In the genomic region with DNA sequence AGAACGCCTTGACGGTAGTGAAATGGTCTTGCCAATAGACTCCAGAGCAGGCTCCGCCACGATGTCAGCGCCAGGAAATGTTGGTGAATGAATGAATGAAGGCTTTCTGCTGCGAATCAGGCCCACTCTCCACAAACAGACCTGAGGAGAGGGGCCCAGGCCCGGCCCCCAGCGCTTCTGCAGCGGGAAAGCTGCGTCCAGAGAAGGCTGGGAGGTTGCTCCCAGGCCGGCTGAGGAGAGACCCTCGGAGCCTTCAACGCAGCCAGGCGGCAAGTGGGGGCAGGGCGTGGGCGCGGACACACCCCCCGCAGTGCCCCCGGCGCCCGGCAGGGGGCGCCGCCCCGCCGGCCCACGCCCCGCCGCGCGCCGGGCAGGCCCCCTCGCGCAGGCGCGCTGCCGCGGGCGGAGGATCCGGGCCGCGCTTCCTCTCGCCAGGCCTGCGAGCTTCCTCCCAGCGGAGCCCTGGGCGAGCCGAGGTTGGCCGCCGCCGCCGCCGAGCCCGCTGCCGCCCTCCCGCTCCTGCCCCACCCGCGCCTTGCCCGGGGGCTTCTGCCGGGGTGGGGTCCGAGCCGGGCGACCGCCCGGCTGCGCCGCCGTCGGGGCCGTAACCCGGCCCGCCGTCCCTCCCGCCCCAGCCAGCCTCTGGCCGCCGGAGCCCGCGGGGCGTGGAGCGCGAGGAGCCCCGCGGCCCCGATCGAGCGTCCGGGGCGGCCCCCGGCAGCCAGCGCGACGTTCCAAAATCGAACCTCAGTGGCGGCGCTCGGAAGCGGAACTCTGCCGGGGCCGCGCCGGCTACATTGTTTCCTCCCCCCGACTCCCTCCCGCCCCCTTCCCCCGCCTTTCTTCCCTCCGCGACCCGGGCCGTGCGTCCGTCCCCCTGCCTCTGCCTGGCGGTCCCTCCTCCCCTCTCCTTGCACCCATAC, we compare ENCODE assay signal across 8 cellular contexts. TPM values are rescaled to one million over a fixed set of nuclear protein-coding genes. Genes with fewer than 3 reads are reported as not detected.
A peak's percentile ranks its signal among the peaks of the same experiment; 100 is the strongest.
DNase-seq lines count a peak whose midpoint lies in the region; ATAC-seq and TF ChIP-seq lines count a peak whose summit lies in the region.

A gene (plus strand): TSS at position 408 of the 923 bp plus-strand sequence. CDS start 16,218 bp downstream, outside the sequence.

- peak within 1 kb of the TSS; percentile 76 for H2BK15ac ChIP-seq in mesenchymal stem cell (ENCODE audit: low read depth, poor library complexity, severe bottlenecking)

- H2AK5ac ChIP-seq in mesenchymal stem cell (ENCODE audit: low read length, severe bottlenecking): no peak within 1 kb of the TSS

- H2BK120ac ChIP-seq in mesenchymal stem cell (ENCODE audit: low read depth, low read length): peak within 1 kb of the TSS; percentile 80

- peak within 1 kb of the TSS in 1 of 2 experiments; percentile 66 for H3K23ac ChIP-seq in mesenchymal stem cell (ENCODE audit: low read length in 2 of 2)

- peak; percentile 78 to 81 (median 78) for DNase-seq in NCI-H1417 (lab: John Stamatoyannopoulos, UW)
- no peak for DNase-seq in NCI-H1417 treated with DMSO at 0.1 percent for 48 hours (lab: John Stamatoyannopoulos, UW)
- peak; percentile 78 for DNase-seq in NCI-H82 (lab: John Stamatoyannopoulos, UW)
- DNase-seq in activated CD8-positive, alpha-beta memory T cell treated with anti-CD3 and anti-CD28 coated beads, Interleukin-2, amount 10 ng/mL, durations not matched to agents 7 days and 5 days: peak; percentile 84
- DNase-seq in endodermal cell: peak; percentile 83
- DNase-seq in mesenchymal stem cell: peak; percentile 50
- DNase-seq in stimulated activated CD8-positive, alpha-beta memory T cell treated with anti-CD3 and anti-CD28 coated beads, Interleukin-4, amount 100 ng/mL, for 1 hour (ENCODE audit: low read depth in 2 of 2, low spot score in 1 of 2): peak; percentile 52 to 61

- H3K36me3 ChIP-seq in endodermal cell (ENCODE audit: control insufficient read depth, insufficient read depth, low read length) (peaks cover 10% of the 10 kb centered on the region), mesenchymal stem cell (ENCODE audit: control insufficient read depth in 1 of 2, insufficient read depth in 2 of 2, low read depth in 1 of 2, low read length in 2 of 2) (peaks cover 0 to 7% of the 10 kb centered on the region in 2 experiments)

- H2BK5ac ChIP-seq in mesenchymal stem cell (ENCODE audit: low read depth, low read length, poor library complexity, severe bottlenecking): peak within 1 kb of the TSS; percentile 83

- peaks cover 64% of the 10 kb centered on the region for H3K4me1 Mint-ChIP-seq in activated CD8-positive, alpha-beta memory T cell treated with anti-CD3 and anti-CD28 coated beads, Interleukin-2, amount 10 ng/mL, durations not matched to agents 7 days and 5 days
- peaks cover 33% of the 10 kb centered on the region for H3K4me1 Mint-ChIP-seq in endodermal cell

- no peaks in the 10 kb centered on the region for H3K27me3 ChIP-seq in endodermal cell (ENCODE audit: control insufficient read depth, insufficient read depth, low read length, poor library complexity, severe bottlenecking)
- no peaks in the 10 kb centered on the region for H3K27me3 ChIP-seq in mesenchymal stem cell (ENCODE audit: control insufficient read depth in 1 of 2, insufficient read depth in 1 of 2, low read length in 2 of 2)

- H3K4me1 ChIP-seq in endodermal cell (ENCODE audit: control insufficient read depth, insufficient read depth, low read length): peaks cover 12% of the 10 kb centered on the region
- H3K4me1 ChIP-seq in mesenchymal stem cell (ENCODE audit: control insufficient read depth, insufficient read depth, low read depth, low read length): peaks cover 59% of the 10 kb centered on the region

- peak; percentile 70 for TF ChIP-seq CTCF in endodermal cell (conservative IDR thresholded peaks at IDR 0.05)

- no peaks in the 10 kb centered on the region for H3K9me3 Mint-ChIP-seq in activated CD8-positive, alpha-beta memory T cell treated with anti-CD3 and anti-CD28 coated beads, Interleukin-2, amount 10 ng/mL, durations not matched to agents 7 days and 5 days (ENCODE audit: low read depth)
- H3K9me3 Mint-ChIP-seq in endodermal cell: no peaks in the 10 kb centered on the region

- no peaks in the 10 kb centered on the region for H3K9me3 ChIP-seq in endodermal cell (ENCODE audit: control insufficient read depth, low read length)
- H3K9me3 ChIP-seq in mesenchymal stem cell (ENCODE audit: control insufficient read depth, low read length): no peaks in the 10 kb centered on the region

- peak within 1 kb of the TSS; percentile 87 for H3K4me3 Mint-ChIP-seq in activated CD8-positive, alpha-beta memory T cell treated with anti-CD3 and anti-CD28 coated beads, Interleukin-2, amount 10 ng/mL, durations not matched to agents 7 days and 5 days
- H3K4me3 Mint-ChIP-seq in endodermal cell: peak within 1 kb of the TSS; percentile 80

- CTCF ChIA-PET in activated CD8-positive, alpha-beta memory T cell treated with anti-CD3 and anti-CD28 coated beads, Interleukin-2, amount 10 ng/mL, durations not matched to agents 7 days and 5 days (lab: Charles Lee): interaction anchor here (0.6 to 25.9 kb wide), 13 partner anchors 2 to 178 kb away, joined by 3 to 1355 read pairs (median 4); a partner anchor contains a TSS

- peaks cover 13% of the 10 kb centered on the region for H3K79me1 ChIP-seq in mesenchymal stem cell (replicated peaks; ENCODE audit: low read length, poor library complexity, severe bottlenecking)

- peak within 1 kb of the TSS; percentile 51 for H2AFZ ChIP-seq in mesenchymal stem cell (ENCODE audit: low read depth, low read length)

- H3K27ac ChIP-seq in endodermal cell (ENCODE audit: low read depth, low read length): peak within 1 kb of the TSS; percentile 22
- no peak within 1 kb of the TSS for H3K27ac ChIP-seq in mesenchymal stem cell (ENCODE audit: low read length, poor library complexity, severe bottlenecking)

- peak within 1 kb of the TSS; percentile 89 to 93 for H3K18ac ChIP-seq in mesenchymal stem cell (ENCODE audit: low read depth in 1 of 2, low read length in 2 of 2)

- peak within 1 kb of the TSS; percentile 63 for H4K91ac ChIP-seq in mesenchymal stem cell (ENCODE audit: low read length)

- H4K8ac ChIP-seq in mesenchymal stem cell (ENCODE audit: low read length): peak within 1 kb of the TSS; percentile 80

- H3K27ac Mint-ChIP-seq in activated CD8-positive, alpha-beta memory T cell treated with anti-CD3 and anti-CD28 coated beads, Interleukin-2, amount 10 ng/mL, durations not matched to agents 7 days and 5 days: peak within 1 kb of the TSS; percentile 98
- peak within 1 kb of the TSS; percentile 58 for H3K27ac Mint-ChIP-seq in endodermal cell

- peak within 1 kb of the TSS in 1 of 2 experiments; percentile 76 for H3K4ac ChIP-seq in mesenchymal stem cell (ENCODE audit: low read depth in 1 of 2, low read length in 2 of 2)

- peak; percentile 54 for ATAC-seq in HG02885 (IDR thresholded peaks at IDR 0.05; ENCODE audit: poor library complexity, unreplicated experiment)
- peak; percentile 62 for ATAC-seq in activated CD8-positive, alpha-beta memory T cell treated with anti-CD3 and anti-CD28 coated beads, Interleukin-2, amount 10 ng/mL, durations not matched to agents 7 days and 5 days

- H3K27me3 Mint-ChIP-seq in activated CD8-positive, alpha-beta memory T cell treated with anti-CD3 and anti-CD28 coated beads, Interleukin-2, amount 10 ng/mL, durations not matched to agents 7 days and 5 days: no peaks in the 10 kb centered on the region
- peaks cover 16% of the 10 kb centered on the region for H3K27me3 Mint-ChIP-seq in endodermal cell (ENCODE audit: insufficient read depth)

- peaks cover 26% of the 10 kb centered on the region for H3K36me3 Mint-ChIP-seq in activated CD8-positive, alpha-beta memory T cell treated with anti-CD3 and anti-CD28 coated beads, Interleukin-2, amount 10 ng/mL, durations not matched to agents 7 days and 5 days
- peaks cover 2% of the 10 kb centered on the region for H3K36me3 Mint-ChIP-seq in endodermal cell (ENCODE audit: low read depth)

- H3K4me3 ChIP-seq in endodermal cell (ENCODE audit: low read length) (peak within 1 kb of the TSS; percentile 86), mesenchymal stem cell (ENCODE audit: insufficient read depth in 1 of 2, low read depth in 1 of 2, low read length in 2 of 2) (peak within 1 kb of the TSS; percentile 71 to 97)

- H3K9ac ChIP-seq in endodermal cell (ENCODE audit: extremely low read depth, low read length, poor library complexity, severe bottlenecking): peak within 1 kb of the TSS; percentile 62
- peak within 1 kb of the TSS; percentile 92 for H3K9ac ChIP-seq in mesenchymal stem cell (ENCODE audit: low read length)

- H2BK12ac ChIP-seq in mesenchymal stem cell (ENCODE audit: low read length in 2 of 2): peak within 1 kb of the TSS; percentile 59 to 73

- H3K14ac ChIP-seq in mesenchymal stem cell (ENCODE audit: low read length in 2 of 2): peak within 1 kb of the TSS; percentile 83 to 97

- WGBS in endodermal cell (ENCODE audit: insufficient coverage in 1 of 2, insufficient read length in 1 of 2), 2 experiments: 1 to 2% methylated on average over 27 to 106 of the region's 109 CpGs
- WGBS in mesenchymal stem cell: under 1% methylated on average over 62 of the region's 109 CpGs

- H3K4me2 ChIP-seq in mesenchymal stem cell (ENCODE audit: low read length, poor library complexity, severe bottlenecking): peak within 1 kb of the TSS; percentile 100

RNA-seq across cellular contexts. Expression of the gene that starts here (rescaled TPM):
- 100 to 1,000 TPM; 349 to 369 TPM for total RNA-seq in activated CD8-positive, alpha-beta memory T cell treated with anti-CD3 and anti-CD28 coated beads, Interleukin-2, amount 10 ng/mL, durations not matched to agents 7 days and 5 days
- total RNA-seq in endodermal cell: 10 to 100 TPM; 64.3 to 68.5 TPM
- 47.2 TPM for polyA plus RNA-seq in endodermal cell (2013, experiment 1 of 2)
- 45.1 TPM for polyA plus RNA-seq in endodermal cell (2013, experiment 2 of 2)
- polyA plus RNA-seq in mesenchymal stem cell (2013, experiment 1 of 2): 35.8 TPM
- polyA plus RNA-seq in mesenchymal stem cell (2013, experiment 2 of 2): 38.5 TPM

Comparison
In these comparisons a context has a peak if more than half of its experiments do, and no peak if none do; other contexts are left out.
1. RNA of the gene that starts here (total RNA-seq): 349 to 369 TPM in activated CD8-positive, alpha-beta memory T cell treated with anti-CD3 and anti-CD28 coated beads, Interleukin-2, amount 10 ng/mL, durations not matched to agents 7 days and 5 days; 64.3 to 68.5 TPM in endodermal cell; every median in the first group is over 4 times any median in the second.